ENCODE assay signal across 26 cellular contexts in the genomic region with DNA sequence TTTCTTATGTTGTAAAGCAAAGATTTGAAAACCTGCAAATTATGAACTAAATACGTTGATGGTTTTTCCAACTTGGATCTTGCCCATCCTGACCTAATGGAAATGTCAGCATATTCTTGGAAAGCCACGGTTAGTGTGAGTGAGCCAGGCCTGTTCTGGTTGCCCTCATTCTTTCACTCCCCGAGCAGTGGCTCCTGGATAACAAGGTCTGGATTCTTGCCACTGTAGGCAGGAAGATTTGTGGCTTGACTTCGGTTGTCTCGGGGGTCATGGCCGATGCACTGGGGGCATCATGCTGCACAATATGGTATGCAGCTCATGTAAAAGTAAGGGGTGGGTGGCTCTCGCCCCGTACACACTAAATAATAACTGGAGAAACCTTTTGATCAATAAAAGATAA.
"Had no signal": no experiment of that assay in that cellular context is flagged by ENCODE, and none has a peak within 500 bp of the region (broad histone marks: within the 10 kb centered on the region; RNA-seq: fewer than 3 reads in every experiment).

No MANE protein-coding gene starts in this region.

- H3K9me3 ChIP-seq: ascending aorta, heart left ventricle, prostate gland, tibial nerve had no signal

- H3K4me3 ChIP-seq: ascending aorta, cardiac muscle cell, heart left ventricle, prostate gland, tibial nerve had no signal

- H3K36me3 ChIP-seq: ascending aorta, cardiac muscle cell, heart left ventricle, prostate gland, tibial nerve had no signal

- H3K9me3 Mint-ChIP-seq: activated CD4-positive, alpha-beta memory T cell treated with anti-CD3 and anti-CD28 coated beads, Interleukin-2, amount 10 ng/mL, durations not matched to agents 7 days and 5 days; activated CD4-positive, alpha-beta T cell treated with anti-CD3 and anti-CD28 coated beads, Interleukin-2, amount 10 ng/mL, durations not matched to agents 24 days and 14 days; activated T-cell treated with anti-CD3 and anti-CD28 coated beads, Interleukin-2, amount 50 U/mL, for 4 hours; activated T-helper 17 cell treated with anti-CD3 and anti-CD28 coated beads, Interleukin-2, amount 50 U/mL, for 72 hours had no signal

- ATAC-seq: activated T-cell treated with anti-CD3 and anti-CD28 coated beads, Interleukin-2, amount 50 U/mL, for 4 hours; activated T-helper 17 cell treated with anti-CD3 and anti-CD28 coated beads, Interleukin-2, amount 50 U/mL, for 72 hours; effector memory CD8-positive, alpha-beta T cell; heart left ventricle; left colon; natural killer cell had no signal

- DNase-seq: activated CD4-positive, alpha-beta memory T cell treated with anti-CD3 and anti-CD28 coated beads, Interleukin-2, amount 10 ng/mL, durations not matched to agents 7 days and 5 days; activated CD4-positive, alpha-beta T cell treated with anti-CD3 and anti-CD28 coated beads, Interleukin-2, amount 10 ng/mL, durations not matched to agents 24 days and 14 days; activated CD4-positive, CD25-positive, alpha-beta regulatory T cell treated with anti-CD3 and anti-CD28 coated beads, Interleukin-2, amount 50 U/mL, for 72 hours; activated CD8-positive, alpha-beta memory T cell treated with anti-CD3 and anti-CD28 coated beads, Interleukin-2, amount 50 U/mL, for 48 hours; activated naive CD4-positive, alpha-beta T cell treated with Interleukin-2 at 50 U/mL for 16 hours; activated T-cell treated with anti-CD3 and anti-CD28 coated beads, Interleukin-2, amount 50 U/mL, for 4 hours; cortex of kidney; effector memory CD8-positive, alpha-beta T cell; erythroblast; heart left ventricle; hypothalamus; immature natural killer cell; kidney; left colon; natural killer cell; stimulated activated CD4-positive, alpha-beta T cell treated with anti-CD3 and anti-CD28 coated beads, Interleukin-15, amount 100 ng/mL, for 24 hours; stimulated activated CD4-positive, alpha-beta T cell treated with anti-CD3 and anti-CD28 coated beads, Interleukin-2, amount 100 ng/mL, for 24 hours; stimulated activated naive CD4-positive, alpha-beta T cell; T-helper 2 cell had no signal

- H3K27ac ChIP-seq: ascending aorta, cardiac muscle cell, prostate gland, tibial nerve had no signal

- H3K36me3 Mint-ChIP-seq: activated naive CD8-positive, alpha-beta T cell; brain; immature natural killer cell; natural killer cell had no signal

- H3K27me3 Mint-ChIP-seq: activated CD4-positive, alpha-beta memory T cell treated with anti-CD3 and anti-CD28 coated beads, Interleukin-2, amount 10 ng/mL, durations not matched to agents 7 days and 5 days; activated CD4-positive, alpha-beta T cell treated with anti-CD3 and anti-CD28 coated beads, Interleukin-2, amount 10 ng/mL, durations not matched to agents 24 days and 14 days; activated naive CD8-positive, alpha-beta T cell; activated T-helper 17 cell treated with anti-CD3 and anti-CD28 coated beads, Interleukin-2, amount 50 U/mL, for 72 hours; brain; effector memory CD8-positive, alpha-beta T cell had no signal

- H3K27me3 ChIP-seq: ascending aorta, cardiac muscle cell, heart left ventricle, tibial nerve had no signal

- H3K27ac Mint-ChIP-seq: activated CD4-positive, alpha-beta memory T cell treated with anti-CD3 and anti-CD28 coated beads, Interleukin-2, amount 10 ng/mL, durations not matched to agents 7 days and 5 days; activated CD4-positive, alpha-beta T cell treated with anti-CD3 and anti-CD28 coated beads, Interleukin-2, amount 10 ng/mL, durations not matched to agents 24 days and 14 days; activated naive CD8-positive, alpha-beta T cell; activated T-helper 17 cell treated with anti-CD3 and anti-CD28 coated beads, Interleukin-2, amount 50 U/mL, for 72 hours; effector memory CD8-positive, alpha-beta T cell; immature natural killer cell; natural killer cell had no signal

- H3K4me1 ChIP-seq: ascending aorta, prostate gland, tibial nerve had no signal

- H3K4me3 Mint-ChIP-seq: activated CD4-positive, alpha-beta memory T cell treated with anti-CD3 and anti-CD28 coated beads, Interleukin-2, amount 10 ng/mL, durations not matched to agents 7 days and 5 days; activated CD4-positive, alpha-beta T cell treated with anti-CD3 and anti-CD28 coated beads, Interleukin-2, amount 10 ng/mL, durations not matched to agents 24 days and 14 days; activated naive CD8-positive, alpha-beta T cell; activated T-cell treated with anti-CD3 and anti-CD28 coated beads, Interleukin-2, amount 50 U/mL, for 4 hours; activated T-helper 17 cell treated with anti-CD3 and anti-CD28 coated beads, Interleukin-2, amount 50 U/mL, for 72 hours; brain; effector memory CD8-positive, alpha-beta T cell; immature natural killer cell; natural killer cell had no signal

- H3K4me1 Mint-ChIP-seq: activated CD4-positive, alpha-beta memory T cell treated with anti-CD3 and anti-CD28 coated beads, Interleukin-2, amount 10 ng/mL, durations not matched to agents 7 days and 5 days; activated CD4-positive, alpha-beta T cell treated with anti-CD3 and anti-CD28 coated beads, Interleukin-2, amount 10 ng/mL, durations not matched to agents 24 days and 14 days; activated T-helper 17 cell treated with anti-CD3 and anti-CD28 coated beads, Interleukin-2, amount 50 U/mL, for 72 hours; immature natural killer cell; natural killer cell had no signal
